ENCODE assay signal across 8 cellular contexts in the genomic region with DNA sequence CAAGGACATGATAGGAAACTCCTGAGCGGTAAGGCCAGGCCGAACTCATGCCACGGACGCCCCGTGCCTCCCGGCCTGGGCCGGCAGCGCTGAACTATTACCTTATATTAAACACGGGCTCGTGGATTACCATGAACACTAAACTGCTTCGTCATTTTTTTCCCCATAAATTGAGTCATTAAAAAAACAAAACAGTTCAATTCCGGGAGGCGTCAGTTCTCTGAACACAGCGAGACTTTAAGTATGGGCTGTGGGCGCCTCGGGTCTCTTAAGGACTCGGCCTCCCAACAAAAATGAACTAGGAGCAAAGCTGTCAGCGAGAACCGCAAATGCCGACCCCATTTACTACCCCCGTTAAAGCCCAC. TPM values are rescaled to one million over a fixed set of nuclear protein-coding genes. Genes with fewer than 3 reads are reported as not detected.
DNase-seq lines count a peak whose midpoint lies in the region; ATAC-seq and TF ChIP-seq lines count a peak whose summit lies in the region.

No MANE protein-coding gene starts in this region.

- H3K4me3 Mint-ChIP-seq in T-helper 2 cell treated with Interferon-gamma antibody and Interleukin-4, amounts not matched to agents 5 μg/mL and 100 μg/mL, for 36 hours = peak overlapping the region; percentile 92
- peak overlapping the region; percentile 91 for H3K4me3 Mint-ChIP-seq in endothelial cell (ENCODE audit: unreplicated experiment)

- peaks cover 6% of the 10 kb centered on the region for H3K4me1 Mint-ChIP-seq in T-helper 2 cell treated with Interferon-gamma antibody and Interleukin-4, amounts not matched to agents 5 μg/mL and 100 μg/mL, for 36 hours (ENCODE audit: low read depth)
- H3K4me1 Mint-ChIP-seq in endothelial cell (ENCODE audit: unreplicated experiment) = peaks cover 6% of the 10 kb centered on the region

- H3K36me3 ChIP-seq in muscle layer of colon (ENCODE audit: insufficient read depth, low read length) (peaks cover 27% of the 10 kb centered on the region), thoracic aorta (peaks cover 28% of the 10 kb centered on the region)

- H3K27ac Mint-ChIP-seq in T-helper 2 cell treated with Interferon-gamma antibody and Interleukin-4, amounts not matched to agents 5 μg/mL and 100 μg/mL, for 36 hours = peak overlapping the region; percentile 83
- no peak overlapping the region for H3K27ac Mint-ChIP-seq in endothelial cell (ENCODE audit: unreplicated experiment)

- H3K9ac ChIP-seq in muscle layer of colon (ENCODE audit: low read length) = peak overlapping the region; percentile 74

- H3K27me3 ChIP-seq in muscle layer of colon (ENCODE audit: control insufficient read depth in 1 of 2, insufficient read depth in 2 of 2, low read length in 2 of 2) (no peaks in the 10 kb centered on the region), thoracic aorta (replicated peaks; ENCODE audit: insufficient read depth) (no peaks in the 10 kb centered on the region)

- TF ChIP-seq CTCF in endothelial cell (IDR thresholded peaks at IDR 0.05; ENCODE audit: unreplicated experiment) (no peak), thoracic aorta (IDR thresholded peaks at IDR 0.05) (no peak)

- peak; percentile 2 for ATAC-seq in GM21390 (IDR thresholded peaks at IDR 0.05; ENCODE audit: unreplicated experiment)
- ATAC-seq in thoracic aorta (ENCODE audit: insufficient number of reproducible peaks, low FRiP score, low read depth) = peak; percentile 36

- no peaks in the 10 kb centered on the region for H3K9me3 Mint-ChIP-seq in T-helper 2 cell treated with Interferon-gamma antibody and Interleukin-4, amounts not matched to agents 5 μg/mL and 100 μg/mL, for 36 hours
- no peaks in the 10 kb centered on the region for H3K9me3 Mint-ChIP-seq in endothelial cell (ENCODE audit: unreplicated experiment)

- peaks cover 31% of the 10 kb centered on the region for H3K27me3 Mint-ChIP-seq in T-helper 2 cell treated with Interferon-gamma antibody and Interleukin-4, amounts not matched to agents 5 μg/mL and 100 μg/mL, for 36 hours (ENCODE audit: low read depth)
- H3K27me3 Mint-ChIP-seq in endothelial cell (ENCODE audit: unreplicated experiment) = peaks cover 5% of the 10 kb centered on the region

- DNase-seq in A172 (ENCODE audit: low spot score) (peak; percentile 52), endothelial cell (ENCODE audit: low spot score) (no peak), thoracic aorta (ENCODE audit: low spot score) (no peak), occipital lobe (lab: John Stamatoyannopoulos, UW) (no peak), OCI-M2 (lab: John Stamatoyannopoulos, UW; ENCODE audit: unreplicated experiment) (no peak)
- DNase-seq in T-helper 2 cell treated with Interferon-gamma antibody and Interleukin-4, amounts not matched to agents 5 μg/mL and 100 μg/mL, for 36 hours (ENCODE audit: low spot score) = no peak

- H3K9me3 ChIP-seq in muscle layer of colon (ENCODE audit: low read length) = no peaks in the 10 kb centered on the region
- no peaks in the 10 kb centered on the region for H3K9me3 ChIP-seq in thoracic aorta

- H3K4me1 ChIP-seq in muscle layer of colon (ENCODE audit: insufficient read depth, low read length) = peaks cover 6% of the 10 kb centered on the region
- H3K4me1 ChIP-seq in thoracic aorta (ENCODE audit: control insufficient read depth in 1 of 2, low read depth in 2 of 2) = peaks cover 11 to 20% of the 10 kb centered on the region in 2 donors

- H3K4me3 ChIP-seq in muscle layer of colon (ENCODE audit: low read depth in 1 of 2, low read length in 2 of 2) = peak overlapping the region; percentile 63 to 86
- peak overlapping the region; percentile 81 for H3K4me3 ChIP-seq in thoracic aorta

- peaks cover 17% of the 10 kb centered on the region for H3K36me3 Mint-ChIP-seq in T-helper 2 cell treated with Interferon-gamma antibody and Interleukin-4, amounts not matched to agents 5 μg/mL and 100 μg/mL, for 36 hours (ENCODE audit: low read depth)
- H3K36me3 Mint-ChIP-seq in endothelial cell (ENCODE audit: low read depth, unreplicated experiment) = peaks cover 17% of the 10 kb centered on the region

- H3K27ac ChIP-seq in muscle layer of colon (ENCODE audit: low read depth, low read length) (peak overlapping the region; percentile 65), thoracic aorta (peak overlapping the region; percentile 83 to 96)

RNA-seq across cellular contexts. Expression of gene PITRM1, which starts 0.5 kb away (rescaled TPM):
- 99.5 and 105 TPM in 2 replicates for total RNA-seq in A172 (2014; rRNA removed; shearing (Covaris generic))
- total RNA-seq in endothelial cell (ENCODE audit: unreplicated experiment) = 60.3 TPM
- total RNA-seq in thoracic aorta = 100 to 1,000 TPM; 104 to 125 TPM
- 38.8 TPM for total RNA-seq in occipital lobe
